1 cellular context compared by ENCODE assay signal in genomic region chr13:113297370-113297871, GRCh38.
A peak's percentile ranks its signal among the peaks of the same experiment; 100 is the strongest.
TF ChIP-seq lines count a peak whose summit lies in the region.

No MANE protein-coding gene starts in this region.

TF ChIP-seq in K562, 482 proteins besides CTCF, POLR2A, EP300 and RAD21 (continued from another document):
- TF ChIP-seq YY1 (IDR thresholded peaks at IDR 0.05; ENCODE audit: borderline replicate concordance in 1 of 3, control insufficient read depth in 1 of 3, extremely low read depth in 1 of 3, insufficient read depth in 3 of 3, insufficient read length in 1 of 3, insufficient replicate concordance in 2 of 3, low read depth in 1 of 3, low read length in 2 of 3) (no peak), PHB (CRISPR knock-in tag; IDR thresholded peaks at IDR 0.05) (no peak), NR2C2 (CRISPR knock-in tag; IDR thresholded peaks at IDR 0.05) (no peak), NR2C2 (tag; IDR thresholded peaks at IDR 0.05) (peak; percentile 7; the same call in 1 of the 2 replicates)
- TF ChIP-seq, protein P1, sequence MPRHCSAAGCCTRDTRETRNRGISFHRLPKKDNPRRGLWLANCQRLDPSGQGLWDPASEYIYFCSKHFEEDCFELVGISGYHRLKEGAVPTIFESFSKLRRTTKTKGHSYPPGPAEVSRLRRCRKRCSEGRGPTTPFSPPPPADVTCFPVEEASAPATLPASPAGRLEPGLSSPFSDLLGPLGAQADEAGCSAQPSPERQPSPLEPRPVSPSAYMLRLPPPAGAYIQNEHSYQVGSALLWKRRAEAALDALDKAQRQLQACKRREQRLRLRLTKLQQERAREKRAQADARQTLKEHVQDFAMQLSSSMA (CRISPR knock-in tag; IDR thresholded peaks at IDR 0.05), result 0 out of 2 replicates have a peak, but pooled peaks have one; percentile 21
TF ChIP-seq in K562: peak in this region for 4.
